ENCODE assay signal across 10 cellular contexts in genomic region chr3:105806361-105806760, GRCh38.
DNase-seq lines count a peak whose midpoint lies in the region; ATAC-seq and TF ChIP-seq lines count a peak whose summit lies in the region.
"Had no signal": no experiment of that assay in that cellular context is flagged by ENCODE, and none has a peak within 500 bp of the region (broad histone marks: within the 10 kb centered on the region; RNA-seq: fewer than 3 reads in every experiment).

No MANE protein-coding gene starts in this region.

- intact Hi-C loops in Right ventricle myocardium inferior (cut with DNase I) (no loop called here), cardiac septum (cut with DNase I) (loop anchor here (5.0 kb wide), 1 partner anchor 61 kb away; the partner anchor contains the start of gene CBLB), aorta (cut with DNase I) (no loop called here), dorsolateral prefrontal cortex (cut with DNase I) (no loop called here)

- no peak for DNase-seq in Right ventricle myocardium inferior (ENCODE audit: missing footprints)
- no peak for DNase-seq in cardiac septum (ENCODE audit: low spot score)
- peak; percentile 87 for DNase-seq in SIG-M5 treated with dmso at 0.1 percent for 504 hours (lab: John Stamatoyannopoulos, UW; ENCODE audit: unreplicated experiment)
- peak; percentile 85 for DNase-seq in fibroblast of gingiva (ENCODE audit: low read depth)
- DNase-seq in aorta, result no peak
- no peak for DNase-seq in NCI-H2081 (lab: John Stamatoyannopoulos, UW)
- no peak for DNase-seq in dorsolateral prefrontal cortex
- DNase-seq in WERI-Rb-1, result no peak
- DNase-seq: colonic mucosa, NCI-H1092 had no signal

- H3K9me3 ChIP-seq in aorta (ENCODE audit: control insufficient read depth, low read length) (no peaks in the 10 kb centered on the region), WERI-Rb-1 (ENCODE audit: severe bottlenecking) (no peaks in the 10 kb centered on the region)
- H3K9me3 ChIP-seq: colonic mucosa had no signal

- H3K4me3 ChIP-seq in aorta (ENCODE audit: low read length in 2 of 2), result no peak overlapping the region
- no peak overlapping the region for H3K4me3 ChIP-seq in dorsolateral prefrontal cortex
- H3K4me3 ChIP-seq in WERI-Rb-1 (ENCODE audit: low read depth, low read length), result no peak overlapping the region
- H3K4me3 ChIP-seq: colonic mucosa had no signal

- H3K27ac ChIP-seq in aorta (ENCODE audit: low read depth in 1 of 2, low read length in 2 of 2) (no peak overlapping the region), dorsolateral prefrontal cortex (no peak overlapping the region), WERI-Rb-1 (no peak overlapping the region)
- H3K27ac ChIP-seq: colonic mucosa had no signal

- H3K27me3 ChIP-seq in aorta (ENCODE audit: control insufficient read depth in 1 of 2, insufficient read depth in 2 of 2, low read length in 1 of 2) (no peaks in the 10 kb centered on the region), dorsolateral prefrontal cortex (no peaks in the 10 kb centered on the region), WERI-Rb-1 (ENCODE audit: insufficient read depth, low read depth, severe bottlenecking) (no peaks in the 10 kb centered on the region)
- H3K27me3 ChIP-seq: colonic mucosa had no signal

- peak; percentile 42 for ATAC-seq in Right ventricle myocardium inferior
- ATAC-seq in aorta (ENCODE audit: low FRiP score), result peak; percentile 57

- H3K36me3 ChIP-seq in aorta (ENCODE audit: control insufficient read depth in 1 of 2, insufficient read depth in 2 of 2, low read length in 1 of 2), result no peaks in the 10 kb centered on the region
- H3K36me3 ChIP-seq in WERI-Rb-1, result no peaks in the 10 kb centered on the region
- H3K36me3 ChIP-seq: colonic mucosa had no signal

- TF ChIP-seq CTCF in dorsolateral prefrontal cortex (IDR thresholded peaks at IDR 0.05 in 54 of 56, conservative IDR thresholded peaks at IDR 0.05 in 2 of 56; ENCODE audit: low read depth in 1 of 56, partially characterized antibody in 56 of 56), result no peak
- TF ChIP-seq CTCF in WERI-Rb-1 (IDR thresholded peaks at IDR 0.05; ENCODE audit: low read depth, low read length), result no peak

- H3K4me1 ChIP-seq in aorta (ENCODE audit: control insufficient read depth in 1 of 2, insufficient read depth in 2 of 2, low read length in 2 of 2), result no peaks in the 10 kb centered on the region
- H3K4me1 ChIP-seq: colonic mucosa had no signal

Comparison
In these comparisons a context has a peak if more than half of its experiments do, and no peak if none do; other contexts are left out.
1. DNase-seq: peak in SIG-M5 treated with dmso at 0.1 percent for 504 hours (single experiment) and fibroblast of gingiva (single experiment); none in Right ventricle myocardium inferior (single experiment), cardiac septum (single experiment), aorta (0 of 2), NCI-H2081 (0 of 2), dorsolateral prefrontal cortex (0 of 10) and WERI-Rb-1 (single experiment).